In genomic region chr6:157982297-157982579, GRCh38 we compare ENCODE assay signal across 1 cellular context.
TF ChIP-seq lines count a peak whose summit lies in the region.

No MANE protein-coding gene starts in this region.

TF ChIP-seq in GM23338, 12 proteins besides CTCF, POLR2A, EP300 and RAD21 (continued from another document):
- no peak for TF ChIP-seq ZNF462 (CRISPR knock-in tag; IDR thresholded peaks at IDR 0.05)
- TF ChIP-seq EZH2phosphoT487 (IDR thresholded peaks at IDR 0.05; ENCODE audit: unreplicated experiment): no peak
- no peak for TF ChIP-seq ZNF114 (CRISPR knock-in tag; IDR thresholded peaks at IDR 0.05)
- no peak for TF ChIP-seq NANOG (IDR thresholded peaks at IDR 0.05; ENCODE audit: borderline replicate concordance)
- TF ChIP-seq STAT1 (IDR thresholded peaks at IDR 0.05; ENCODE audit: unreplicated experiment): no peak
- TF ChIP-seq CREB1 (CRISPR knock-in tag; IDR thresholded peaks at IDR 0.05; ENCODE audit: low read depth): no peak
TF ChIP-seq in GM23338: peak in this region for 0.
